12 cellular contexts compared by ENCODE assay signal in genomic region chr11:122721964-122722266, GRCh38.
DNase-seq lines count a peak whose midpoint lies in the region; FAIRE-seq and TF ChIP-seq lines count a peak whose summit lies in the region.
"Had no signal": no experiment of that assay in that cellular context is flagged by ENCODE, and none has a peak within 500 bp of the region (broad histone marks: within the 10 kb centered on the region; RNA-seq: fewer than 3 reads in every experiment).

No MANE protein-coding gene starts in this region.

- intact Hi-C loops in MCF 10A (cut with micrococcal nuclease) (no loop called here), breast epithelium (cut with DNase I; ENCODE audit: low total_unique reads) (no loop called here)
- intact Hi-C loops in activated CD4-positive, alpha-beta memory T cell treated with anti-CD3 and anti-CD28 coated beads for 36 hours (cut with micrococcal nuclease): loop anchor here (2.0 kb wide), 1 partner anchor 17 kb away; no protein-coding TSS in a partner anchor

- WGBS in suprapubic skin: 92% methylated on average over 2 of the region's 2 CpGs

- H3K4me1 ChIP-seq in breast epithelium: no peaks in the 10 kb centered on the region
- H3K4me1 ChIP-seq in suprapubic skin: no peaks in the 10 kb centered on the region

- H3K9me3 ChIP-seq in breast epithelium: no peaks in the 10 kb centered on the region
- no peaks in the 10 kb centered on the region for H3K9me3 ChIP-seq in suprapubic skin
- H3K9me3 ChIP-seq: esophagus muscularis mucosa had no signal

- H3K4me3 ChIP-seq in breast epithelium: no peak overlapping the region
- H3K4me3 ChIP-seq in fibroblast of the aortic adventitia (ENCODE audit: low read depth, low read length): no peak overlapping the region
- no peak overlapping the region for H3K4me3 ChIP-seq in suprapubic skin
- H3K4me3 ChIP-seq: esophagus muscularis mucosa, SK-N-MC had no signal

- TF ChIP-seq EP300 in suprapubic skin (IDR thresholded peaks at IDR 0.05): no peak

- TF ChIP-seq CTCF in MCF 10A (IDR thresholded peaks at IDR 0.05; ENCODE audit: unreplicated experiment) (no peak), breast epithelium (IDR thresholded peaks at IDR 0.05) (no peak), fibroblast of the aortic adventitia (IDR thresholded peaks at IDR 0.05; ENCODE audit: insufficient read depth, low read length) (no peak), suprapubic skin (IDR thresholded peaks at IDR 0.05) (no peak)

- DNase-seq in MCF 10A (ENCODE audit: unreplicated experiment) (peak; percentile 51), breast epithelium (ENCODE audit: low spot score in 2 of 2) (no peak), fibroblast of the aortic adventitia (ENCODE audit: low read depth) (peak; percentile 73), suprapubic skin (ENCODE audit: low spot score in 2 of 2) (no peak), NCI-H1694 (lab: John Stamatoyannopoulos, UW) (no peak), cortex of kidney (lab: John Stamatoyannopoulos, UW) (no peak), GM19239 (ENCODE audit: insufficient read length, low spot score) (no peak)
- peak; percentile 32 for DNase-seq in activated CD4-positive, alpha-beta memory T cell treated with anti-CD3 and anti-CD28 coated beads for 36 hours
- DNase-seq: mesendoderm, small intestine had no signal

- TF ChIP-seq POLR2A in breast epithelium (IDR thresholded peaks at IDR 0.05) (no peak), suprapubic skin (IDR thresholded peaks at IDR 0.05) (no peak)

- H3K4me1 Mint-ChIP-seq in MCF 10A (ENCODE audit: insufficient read depth, unreplicated experiment): peaks cover 23% of the 10 kb centered on the region
- H3K4me1 Mint-ChIP-seq in activated CD4-positive, alpha-beta memory T cell treated with anti-CD3 and anti-CD28 coated beads for 36 hours (ENCODE audit: low read depth): peaks cover 56% of the 10 kb centered on the region

- H3K27me3 ChIP-seq in breast epithelium (no peaks in the 10 kb centered on the region), suprapubic skin (no peaks in the 10 kb centered on the region)
- H3K27me3 ChIP-seq: esophagus muscularis mucosa had no signal

- POLR2A ChIA-PET in MCF 10A (lab: Yijun Ruan, JAX): interaction anchor here (1.3 kb wide), 1 partner anchor 66 kb away, joined by 5 read pairs; the partner anchor contains the start of gene UBASH3B
- POLR2A ChIA-PET in activated CD4-positive, alpha-beta memory T cell treated with anti-CD3 and anti-CD28 coated beads for 36 hours (lab: Charles Lee): interaction anchor here (0.6 kb wide), 1 partner anchor 143 kb away, joined by 3 read pairs; no protein-coding TSS in a partner anchor

- H3K9me3 Mint-ChIP-seq in MCF 10A (ENCODE audit: unreplicated experiment): no peaks in the 10 kb centered on the region
- H3K9me3 Mint-ChIP-seq in activated CD4-positive, alpha-beta memory T cell treated with anti-CD3 and anti-CD28 coated beads for 36 hours: no peaks in the 10 kb centered on the region

- H3K27ac ChIP-seq in breast epithelium: no peak overlapping the region
- H3K27ac ChIP-seq in suprapubic skin: no peak overlapping the region
- H3K27ac ChIP-seq: esophagus muscularis mucosa, SK-N-MC had no signal

- no peaks in the 10 kb centered on the region for H3K27me3 Mint-ChIP-seq in MCF 10A (ENCODE audit: insufficient read depth, unreplicated experiment)
- no peaks in the 10 kb centered on the region for H3K27me3 Mint-ChIP-seq in activated CD4-positive, alpha-beta memory T cell treated with anti-CD3 and anti-CD28 coated beads for 36 hours

- no TSS peak for BruUV-seq in MCF 10A (replicated peaks; lab: Mats Ljungman, UMichigan)

- no peak overlapping the region for H3K4me3 Mint-ChIP-seq in MCF 10A (ENCODE audit: unreplicated experiment)
- H3K4me3 Mint-ChIP-seq in activated CD4-positive, alpha-beta memory T cell treated with anti-CD3 and anti-CD28 coated beads for 36 hours: no peak overlapping the region

- H3K27ac Mint-ChIP-seq in MCF 10A (ENCODE audit: low read depth, unreplicated experiment): no peak overlapping the region
- no peak overlapping the region for H3K27ac Mint-ChIP-seq in activated CD4-positive, alpha-beta memory T cell treated with anti-CD3 and anti-CD28 coated beads for 36 hours

- CTCF ChIA-PET in MCF 10A (lab: Yijun Ruan, JAX): interaction anchor here (0.6 to 0.7 kb wide), 2 partner anchors 36 to 64 kb away, joined by 3 to 4 read pairs; no protein-coding TSS in a partner anchor
- CTCF ChIA-PET in activated CD4-positive, alpha-beta memory T cell treated with anti-CD3 and anti-CD28 coated beads for 36 hours (lab: Charles Lee): interaction anchor here (0.6 to 1.4 kb wide), 2 partner anchors 58 to 102 kb away, joined by 3 to 4 read pairs; no protein-coding TSS in a partner anchor

- FAIRE-seq in GM19239 (lab: Jason Lieb, UNC): no peak
- FAIRE-seq: small intestine had no signal

- H3K36me3 Mint-ChIP-seq in MCF 10A (ENCODE audit: insufficient read depth, unreplicated experiment): no peaks in the 10 kb centered on the region
- H3K36me3 Mint-ChIP-seq in activated CD4-positive, alpha-beta memory T cell treated with anti-CD3 and anti-CD28 coated beads for 36 hours: no peaks in the 10 kb centered on the region

- no peaks in the 10 kb centered on the region for H3K36me3 ChIP-seq in breast epithelium
- H3K36me3 ChIP-seq in suprapubic skin: no peaks in the 10 kb centered on the region
- H3K36me3 ChIP-seq: esophagus muscularis mucosa had no signal

Comparison
In these comparisons a context has a peak if more than half of its experiments do, and no peak if none do; other contexts are left out.
1. DNase-seq: peak in MCF 10A (single experiment), activated CD4-positive, alpha-beta memory T cell treated with anti-CD3 and anti-CD28 coated beads for 36 hours (single experiment) and fibroblast of the aortic adventitia (single experiment); none in breast epithelium (0 of 2), suprapubic skin (0 of 2), NCI-H1694 (single experiment), cortex of kidney (single experiment) and GM19239 (single experiment).